Comparison of ENCODE assay signal across 8 cellular contexts in genomic region chr5:130720355-130720754, GRCh38.
DNase-seq lines count a peak whose midpoint lies in the region; ATAC-seq, FAIRE-seq and TF ChIP-seq lines count a peak whose summit lies in the region.

No MANE protein-coding gene starts in this region.

- FAIRE-seq in A204.1 (lab: Jason Lieb, UNC) = peak; percentile 77

- ATAC-seq in GM18867 (IDR thresholded peaks at IDR 0.05; ENCODE audit: unreplicated experiment) (no peak), GM21390 (IDR thresholded peaks at IDR 0.05; ENCODE audit: unreplicated experiment) (no peak)

- H3K4me3 ChIP-seq in GM12875 (ENCODE audit: low read depth, low read length) (no peak overlapping the region), fibroblast of villous mesenchyme (ENCODE audit: low read depth, low read length) (no peak overlapping the region)

- DNase-seq in RKO (ENCODE audit: low spot score) = peak; percentile 61
- peak; percentile 48 for DNase-seq in fibroblast of villous mesenchyme (ENCODE audit: low read depth)
- no peak for DNase-seq in cerebellar nuclear complex (lab: John Stamatoyannopoulos, UW)
- DNase-seq in activated CD4-positive, alpha-beta T cell treated with anti-CD3 and anti-CD28 coated beads for 1 hour = no peak

- TF ChIP-seq CTCF in GM12875 (IDR thresholded peaks at IDR 0.05; ENCODE audit: borderline replicate concordance, insufficient read depth, low read depth, low read length) (peak; percentile 4; the same call in 1 of the 2 replicates), fibroblast of villous mesenchyme (IDR thresholded peaks at IDR 0.05; ENCODE audit: insufficient read depth, low read depth, low read length) (peak; percentile 61)

Comparison
In these comparisons a context has a peak if more than half of its experiments do, and no peak if none do; other contexts are left out.
1. DNase-seq: peak in RKO (single experiment) and fibroblast of villous mesenchyme (single experiment); none in cerebellar nuclear complex (0 of 2) and activated CD4-positive, alpha-beta T cell treated with anti-CD3 and anti-CD28 coated beads for 1 hour (single experiment).